ENCODE assay signal across 12 cellular contexts in the genomic region with DNA sequence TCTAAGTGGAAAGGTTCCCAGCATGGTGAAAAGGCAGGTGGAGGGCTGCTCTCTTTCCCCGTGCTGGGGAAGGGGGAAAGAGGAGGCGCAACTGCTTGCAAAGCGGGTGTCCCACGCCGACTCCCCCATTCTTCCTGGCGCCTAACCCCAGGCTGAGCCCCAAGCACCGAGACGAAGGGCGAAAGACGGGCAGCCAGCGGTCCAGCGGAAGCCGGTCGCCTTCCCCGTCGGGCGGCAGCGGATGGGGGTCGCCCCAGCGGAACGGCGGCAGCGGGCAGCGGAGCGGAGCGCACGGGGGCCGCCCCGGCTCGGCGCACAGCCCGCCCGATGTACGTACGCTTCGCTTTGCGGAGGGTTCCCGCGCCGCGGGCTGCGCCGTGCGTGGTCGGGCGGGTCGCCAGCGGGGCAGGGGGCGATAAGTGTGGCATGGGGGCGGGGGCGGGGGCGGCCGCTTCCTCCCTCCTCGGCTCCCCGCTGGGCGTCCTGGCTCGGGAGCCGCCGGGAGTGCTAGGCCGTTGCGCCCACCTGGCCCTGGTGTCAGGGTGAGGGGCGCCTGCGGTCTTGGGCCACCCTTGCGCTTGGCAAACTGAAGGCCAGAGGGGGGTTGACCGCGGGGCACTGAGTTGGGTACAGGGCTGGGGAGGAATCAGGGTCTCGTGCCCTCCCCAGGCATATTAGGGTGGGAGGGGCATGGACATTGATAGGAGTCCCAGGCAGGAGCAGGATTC. TPM values are rescaled to one million over a fixed set of nuclear protein-coding genes. Genes with fewer than 3 reads are reported as not detected.
DNase-seq lines count a peak whose midpoint lies in the region; ATAC-seq and TF ChIP-seq lines count a peak whose summit lies in the region.
"Had no signal": no experiment of that assay in that cellular context is flagged by ENCODE, and none has a peak within 500 bp of the region (broad histone marks: within the 10 kb centered on the region; RNA-seq: fewer than 3 reads in every experiment).

No MANE protein-coding gene starts in this region.

- H4K8ac ChIP-seq in mesendoderm (ENCODE audit: low read depth, low read length), result no peak overlapping the region

- no peaks in the 10 kb centered on the region for H3K79me1 ChIP-seq in mesendoderm (ENCODE audit: low read length)

- DNase-seq in breast epithelium (ENCODE audit: low spot score in 2 of 2) (no peak), MCF 10A (ENCODE audit: unreplicated experiment) (no peak), mesendoderm (no peak), upper lobe of left lung (peak in 1 of 2 donors; percentile 83), GM19240 (ENCODE audit: insufficient read length, low spot score) (no peak)
- DNase-seq in activated naive CD8-positive, alpha-beta T cell treated with anti-CD3 and anti-CD28 coated beads, Interleukin-2, amount 50 U/mL, for 24 hours, result no peak
- DNase-seq in activated T-helper 1 cell treated with anti-CD3 and anti-CD28 coated beads, Interleukin-12 subunit alpha, Interleukin-12 subunit beta, Interleukin-2, Interleukin-4 antibody, amounts not matched to agents 30 ng/mL and 10 ng/mL and 1 ng/mL, durations not matched to agents 14 hours and 24 hours and 36 hours (ENCODE audit: low spot score), result no peak
- DNase-seq: Calu3, NCI-H2227 treated with DMSO at 0.1 percent for 48 hours, T1000 had no signal

- no peaks in the 10 kb centered on the region for H3K9me3 Mint-ChIP-seq in MCF 10A (ENCODE audit: unreplicated experiment)
- no peaks in the 10 kb centered on the region for H3K9me3 Mint-ChIP-seq in activated naive CD8-positive, alpha-beta T cell treated with anti-CD3 and anti-CD28 coated beads, Interleukin-2, amount 50 U/mL, for 24 hours
- H3K9me3 Mint-ChIP-seq in activated T-helper 1 cell treated with anti-CD3 and anti-CD28 coated beads, Interleukin-12 subunit alpha, Interleukin-12 subunit beta, Interleukin-2, Interleukin-4 antibody, amounts not matched to agents 30 ng/mL and 10 ng/mL and 1 ng/mL, durations not matched to agents 14 hours and 24 hours and 36 hours, result no peaks in the 10 kb centered on the region
- H3K9me3 Mint-ChIP-seq: central memory CD8-positive, alpha-beta T cell had no signal

- H3K4ac ChIP-seq in mesendoderm (ENCODE audit: low read depth, low read length), result no peak overlapping the region

- H2BK15ac ChIP-seq in mesendoderm (replicated peaks; ENCODE audit: low read depth), result no peak overlapping the region

- ATAC-seq in activated naive CD8-positive, alpha-beta T cell treated with anti-CD3 and anti-CD28 coated beads, Interleukin-2, amount 50 U/mL, for 24 hours, result peak; percentile 37
- ATAC-seq in upper lobe of left lung (ENCODE audit: low FRiP score in 2 of 2) (no peak), GM21723 (IDR thresholded peaks at IDR 0.05; ENCODE audit: unreplicated experiment) (no peak)

- H3K4me2 ChIP-seq in mesendoderm (ENCODE audit: low read length), result peak overlapping the region; percentile 52

- no peak overlapping the region for H3K23ac ChIP-seq in mesendoderm (ENCODE audit: low read length)

- H2BK120ac ChIP-seq in mesendoderm (ENCODE audit: low read depth, low read length), result no peak overlapping the region

- H3K27me3 ChIP-seq in breast epithelium (peaks cover 7 to 27% of the 10 kb centered on the region in 2 donors), mesendoderm (ENCODE audit: insufficient read depth, low read length, poor library complexity) (no peaks in the 10 kb centered on the region), upper lobe of left lung (peaks cover 0 to 17% (median 9%) of the 10 kb centered on the region in 4 donors)

- H3K9ac ChIP-seq in mesendoderm (ENCODE audit: low read length), result peak overlapping the region; percentile 52

- no peak overlapping the region for H4K5ac ChIP-seq in mesendoderm (ENCODE audit: low read length)

- peak overlapping the region; percentile 77 for H3K56ac ChIP-seq in mesendoderm (ENCODE audit: low read length)

- H3K36me3 ChIP-seq in breast epithelium (no peaks in the 10 kb centered on the region), mesendoderm (ENCODE audit: control insufficient read depth, insufficient read depth, low read length) (no peaks in the 10 kb centered on the region), upper lobe of left lung (no peaks in the 10 kb centered on the region)

- H3K4me1 ChIP-seq in breast epithelium (peaks cover 4 to 8% of the 10 kb centered on the region in 2 donors), mesendoderm (ENCODE audit: control insufficient read depth, low read depth, low read length) (no peaks in the 10 kb centered on the region), upper lobe of left lung (peaks cover 9 to 18% (median 13%) of the 10 kb centered on the region in 4 donors)

- no CpG with 5 or more reads among the region's 67 CpGs for WGBS in mesendoderm (ENCODE audit: extremely low coverage, insufficient coverage, low lambda C conversion rate)
- WGBS in upper lobe of left lung, 2 donors, result 2 to 4% methylated on average over 10 to 59 of the region's 67 CpGs

- H2AK5ac ChIP-seq in mesendoderm (ENCODE audit: low read length), result no peak overlapping the region

- no peak overlapping the region for H2BK5ac ChIP-seq in mesendoderm (ENCODE audit: low read length)

- H3K27ac ChIP-seq in breast epithelium (no peak overlapping the region), mesendoderm (ENCODE audit: low read depth, low read length) (no peak overlapping the region), upper lobe of left lung (no peak overlapping the region)

- no peak for TF ChIP-seq EP300 in upper lobe of left lung (IDR thresholded peaks at IDR 0.05)

- H3K4me3 ChIP-seq in breast epithelium (peak overlapping the region; percentile 18 to 65 (median 37)), mesendoderm (ENCODE audit: low read length) (peak overlapping the region; percentile 22), upper lobe of left lung (peak overlapping the region in 3 of 4 donors; percentile 17 to 32 (median 26))

- H3K18ac ChIP-seq in mesendoderm (ENCODE audit: low read length), result peak overlapping the region; percentile 33

- no peak overlapping the region for H3K27ac Mint-ChIP-seq in MCF 10A (ENCODE audit: low read depth, unreplicated experiment)
- no peak overlapping the region for H3K27ac Mint-ChIP-seq in activated naive CD8-positive, alpha-beta T cell treated with anti-CD3 and anti-CD28 coated beads, Interleukin-2, amount 50 U/mL, for 24 hours
- H3K27ac Mint-ChIP-seq in activated T-helper 1 cell treated with anti-CD3 and anti-CD28 coated beads, Interleukin-12 subunit alpha, Interleukin-12 subunit beta, Interleukin-2, Interleukin-4 antibody, amounts not matched to agents 30 ng/mL and 10 ng/mL and 1 ng/mL, durations not matched to agents 14 hours and 24 hours and 36 hours, result no peak overlapping the region

- no peaks in the 10 kb centered on the region for H3K9me3 ChIP-seq in breast epithelium
- no peaks in the 10 kb centered on the region for H3K9me3 ChIP-seq in upper lobe of left lung

- BruUV-seq in MCF 10A (replicated peaks; lab: Mats Ljungman, UMichigan), result no TSS peak

- intact Hi-C loops in breast epithelium (cut with DNase I; ENCODE audit: low total_unique reads), result no loop called here
- intact Hi-C loops in MCF 10A (cut with micrococcal nuclease), result no loop called here
- intact Hi-C loops in activated T-helper 1 cell treated with anti-CD3 and anti-CD28 coated beads, Interleukin-12 subunit alpha, Interleukin-12 subunit beta, Interleukin-2, Interleukin-4 antibody, amounts not matched to agents 30 ng/mL and 10 ng/mL and 1 ng/mL, durations not matched to agents 14 hours and 24 hours and 36 hours (cut with micrococcal nuclease), result no loop called here

- POLR2A ChIA-PET in MCF 10A (lab: Yijun Ruan, JAX), result interaction anchor here (0.6 kb wide), 1 partner anchor 61 kb away, joined by 4 read pairs; no protein-coding TSS in a partner anchor

- no peaks in the 10 kb centered on the region for H3K36me3 Mint-ChIP-seq in MCF 10A (ENCODE audit: insufficient read depth, unreplicated experiment)
- no peaks in the 10 kb centered on the region for H3K36me3 Mint-ChIP-seq in activated naive CD8-positive, alpha-beta T cell treated with anti-CD3 and anti-CD28 coated beads, Interleukin-2, amount 50 U/mL, for 24 hours (ENCODE audit: low read depth)
- H3K36me3 Mint-ChIP-seq in activated T-helper 1 cell treated with anti-CD3 and anti-CD28 coated beads, Interleukin-12 subunit alpha, Interleukin-12 subunit beta, Interleukin-2, Interleukin-4 antibody, amounts not matched to agents 30 ng/mL and 10 ng/mL and 1 ng/mL, durations not matched to agents 14 hours and 24 hours and 36 hours (ENCODE audit: low read depth), result no peaks in the 10 kb centered on the region

- no peak overlapping the region for H3K4me3 Mint-ChIP-seq in MCF 10A (ENCODE audit: unreplicated experiment)
- H3K4me3 Mint-ChIP-seq in activated naive CD8-positive, alpha-beta T cell treated with anti-CD3 and anti-CD28 coated beads, Interleukin-2, amount 50 U/mL, for 24 hours, result no peak overlapping the region
- no peak overlapping the region for H3K4me3 Mint-ChIP-seq in activated T-helper 1 cell treated with anti-CD3 and anti-CD28 coated beads, Interleukin-12 subunit alpha, Interleukin-12 subunit beta, Interleukin-2, Interleukin-4 antibody, amounts not matched to agents 30 ng/mL and 10 ng/mL and 1 ng/mL, durations not matched to agents 14 hours and 24 hours and 36 hours
- H3K4me3 Mint-ChIP-seq: central memory CD8-positive, alpha-beta T cell had no signal

- no peak for TF ChIP-seq POLR2A in breast epithelium (IDR thresholded peaks at IDR 0.05)
- TF ChIP-seq POLR2A in upper lobe of left lung (IDR thresholded peaks at IDR 0.05), result no peak

- no peak for TF ChIP-seq CTCF in breast epithelium (IDR thresholded peaks at IDR 0.05)
- TF ChIP-seq CTCF in MCF 10A (IDR thresholded peaks at IDR 0.05; ENCODE audit: unreplicated experiment), result no peak
- no peak for TF ChIP-seq CTCF in upper lobe of left lung (IDR thresholded peaks at IDR 0.05)

- H3K79me2 ChIP-seq in mesendoderm (ENCODE audit: control insufficient read depth, insufficient read depth, low read length), result no peaks in the 10 kb centered on the region

- CTCF ChIA-PET in MCF 10A (lab: Yijun Ruan, JAX), result no interaction called here

- H3K4me1 Mint-ChIP-seq in MCF 10A (ENCODE audit: insufficient read depth, unreplicated experiment), result no peaks in the 10 kb centered on the region
- peaks cover 2% of the 10 kb centered on the region for H3K4me1 Mint-ChIP-seq in activated naive CD8-positive, alpha-beta T cell treated with anti-CD3 and anti-CD28 coated beads, Interleukin-2, amount 50 U/mL, for 24 hours
- H3K4me1 Mint-ChIP-seq in activated T-helper 1 cell treated with anti-CD3 and anti-CD28 coated beads, Interleukin-12 subunit alpha, Interleukin-12 subunit beta, Interleukin-2, Interleukin-4 antibody, amounts not matched to agents 30 ng/mL and 10 ng/mL and 1 ng/mL, durations not matched to agents 14 hours and 24 hours and 36 hours (ENCODE audit: low read depth), result peaks cover 17% of the 10 kb centered on the region
- H3K4me1 Mint-ChIP-seq: central memory CD8-positive, alpha-beta T cell had no signal

- peaks cover 24% of the 10 kb centered on the region for H3K27me3 Mint-ChIP-seq in MCF 10A (ENCODE audit: insufficient read depth, unreplicated experiment)
- peaks cover 42% of the 10 kb centered on the region for H3K27me3 Mint-ChIP-seq in activated naive CD8-positive, alpha-beta T cell treated with anti-CD3 and anti-CD28 coated beads, Interleukin-2, amount 50 U/mL, for 24 hours
- H3K27me3 Mint-ChIP-seq in activated T-helper 1 cell treated with anti-CD3 and anti-CD28 coated beads, Interleukin-12 subunit alpha, Interleukin-12 subunit beta, Interleukin-2, Interleukin-4 antibody, amounts not matched to agents 30 ng/mL and 10 ng/mL and 1 ng/mL, durations not matched to agents 14 hours and 24 hours and 36 hours (ENCODE audit: insufficient read depth), result peaks cover 29% of the 10 kb centered on the region

RNA-seq across cellular contexts. Expression of a gene that starts 35.2 kb away (rescaled TPM):
- total RNA-seq in breast epithelium (100 to 1,000 TPM; 210 to 264 (median 211) TPM), MCF 10A (2022) (158 and 198 TPM in 2 replicates), upper lobe of left lung (100 to 1,000 TPM; 164 to 703 (median 300) TPM)
- polyA plus RNA-seq in mesendoderm (2013, experiment 1 of 2), result 197 TPM
- 201 TPM for polyA plus RNA-seq in mesendoderm (2013, experiment 2 of 2)
- total RNA-seq in activated T-helper 1 cell treated with anti-CD3 and anti-CD28 coated beads, Interleukin-12 subunit alpha, Interleukin-12 subunit beta, Interleukin-2, Interleukin-4 antibody, amounts not matched to agents 30 ng/mL and 10 ng/mL and 1 ng/mL, durations not matched to agents 14 hours and 24 hours and 36 hours, result 78.4 and 87.2 TPM in 2 replicates
